In the genomic region with DNA sequence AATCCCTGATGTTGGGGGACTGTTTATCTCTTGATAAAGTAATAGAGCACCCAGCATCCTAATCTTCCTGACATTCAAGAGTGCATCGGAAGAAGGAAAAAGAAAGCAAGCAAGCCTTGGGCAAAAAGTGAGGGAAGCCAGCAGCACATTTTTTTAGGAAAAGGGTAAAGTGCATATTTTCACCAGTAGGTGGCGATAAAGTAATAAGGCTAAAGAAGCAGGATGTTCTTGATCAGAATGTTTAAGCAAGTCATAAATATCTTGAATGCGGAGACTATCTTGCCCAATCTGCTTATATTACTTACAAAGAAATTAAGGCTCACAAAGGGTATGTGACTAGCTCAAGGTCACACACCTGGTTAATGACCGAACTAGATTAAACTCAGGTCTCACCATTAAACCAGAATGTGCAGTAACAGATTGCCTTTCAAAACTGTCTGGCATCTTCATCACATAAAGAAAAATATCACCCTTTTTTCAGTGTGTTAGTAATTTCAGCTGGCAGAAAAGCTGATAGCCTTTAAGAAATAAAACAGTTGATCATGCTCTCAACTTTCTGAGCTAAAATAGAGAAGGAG, we compare ENCODE assay signal across 8 cellular contexts.
A peak's percentile ranks its signal among the peaks of the same experiment; 100 is the strongest.
DNase-seq lines count a peak whose midpoint lies in the region; ATAC-seq, FAIRE-seq and TF ChIP-seq lines count a peak whose summit lies in the region.

No MANE protein-coding gene starts in this region.

- H3K36me3 ChIP-seq in kidney (ENCODE audit: control insufficient read depth in 1 of 2, insufficient read depth in 2 of 2, low read length in 2 of 2), result no peaks in the 10 kb centered on the region

- no peaks in the 10 kb centered on the region for H3K4me1 ChIP-seq in kidney (ENCODE audit: control insufficient read depth in 1 of 2, insufficient read depth in 1 of 2, low read depth in 1 of 2, low read length in 2 of 2)

- no peak overlapping the region for H3K4me3 Mint-ChIP-seq in type B pancreatic cell

- DNase-seq in 8988T (peak; percentile 27), ELR (ENCODE audit: low read depth) (peak; percentile 76), NCI-H526 (lab: John Stamatoyannopoulos, UW) (peak; percentile 27 to 67), brain pericyte (ENCODE audit: low read depth, low spot score) (peak; percentile 33), kidney (no peak), type B pancreatic cell (ENCODE audit: extremely low spot score, unreplicated experiment) (no peak)

- intact Hi-C loops in kidney (cut with DNase I), result no loop called here

- no peaks in the 10 kb centered on the region for H3K9me3 ChIP-seq in kidney (ENCODE audit: control insufficient read depth in 1 of 2, low read length in 2 of 2)

- H3K4me1 Mint-ChIP-seq in type B pancreatic cell (ENCODE audit: unreplicated experiment), result peaks cover 5% of the 10 kb centered on the region

- no peak overlapping the region for H3K27ac Mint-ChIP-seq in type B pancreatic cell

- TF ChIP-seq CTCF in kidney (IDR thresholded peaks at IDR 0.05; ENCODE audit: borderline replicate concordance, extremely low read depth, insufficient read depth) (peak; percentile 70), type B pancreatic cell (conservative IDR thresholded peaks at IDR 0.05) (peak; percentile 86)

- H3K4me3 ChIP-seq in kidney (ENCODE audit: low read length in 2 of 2), result no peak overlapping the region

- FAIRE-seq in kidney (lab: Jason Lieb, UNC), result no peak

- H3K36me3 Mint-ChIP-seq in type B pancreatic cell, result no peaks in the 10 kb centered on the region

- ATAC-seq in HG03097 (IDR thresholded peaks at IDR 0.05; ENCODE audit: low FRiP score, unreplicated experiment) (peak; percentile 45), HG03571 (IDR thresholded peaks at IDR 0.05; ENCODE audit: unreplicated experiment) (no peak)

- H3K27ac ChIP-seq in kidney (ENCODE audit: low read depth in 2 of 2, low read length in 2 of 2), result no peak overlapping the region

- no peak overlapping the region for H3K9ac ChIP-seq in kidney (ENCODE audit: low read length in 2 of 2)

- no peaks in the 10 kb centered on the region for H3K9me3 Mint-ChIP-seq in type B pancreatic cell

- H3K27me3 Mint-ChIP-seq in type B pancreatic cell, result peaks cover 28% of the 10 kb centered on the region

Comparison
In these comparisons a context has a peak if more than half of its experiments do, and no peak if none do; other contexts are left out.
1. DNase-seq: peak in 8988T (single experiment), ELR (single experiment), NCI-H526 (2 of 2) and brain pericyte (single experiment); none in kidney (single experiment) and type B pancreatic cell (single experiment).